1 cellular context compared by ENCODE assay signal in genomic region chr10:17077251-17077904, GRCh38.
TF ChIP-seq lines count a peak whose summit lies in the region.

No MANE protein-coding gene starts in this region.

TF ChIP-seq in K562, 482 proteins besides CTCF, POLR2A, EP300 and RAD21 (continued from another document):
- TF ChIP-seq HDAC2 (IDR thresholded peaks at IDR 0.05): no peak
- TF ChIP-seq MCM7 (IDR thresholded peaks at IDR 0.05): no peak
- no peak for TF ChIP-seq ZNF436 (CRISPR knock-in tag; IDR thresholded peaks at IDR 0.05)
- no peak for TF ChIP-seq KLF13 (tag; IDR thresholded peaks at IDR 0.05; ENCODE audit: borderline replicate concordance, low read depth)
- no peak for TF ChIP-seq STAG1 (CRISPR knock-in tag; IDR thresholded peaks at IDR 0.05; ENCODE audit: borderline replicate concordance)
- no peak for TF ChIP-seq CHAMP1 (IDR thresholded peaks at IDR 0.05)
- no peak for TF ChIP-seq RBM14 (IDR thresholded peaks at IDR 0.05; ENCODE audit: borderline replicate concordance, insufficient read depth, low read depth, low read length)
- TF ChIP-seq ARID1B (IDR thresholded peaks at IDR 0.05): peak; percentile 34
- no peak for TF ChIP-seq OTX1 (CRISPR knock-in tag; IDR thresholded peaks at IDR 0.05)
